Comparison of ENCODE assay signal across 15 cellular contexts in the genomic region with DNA sequence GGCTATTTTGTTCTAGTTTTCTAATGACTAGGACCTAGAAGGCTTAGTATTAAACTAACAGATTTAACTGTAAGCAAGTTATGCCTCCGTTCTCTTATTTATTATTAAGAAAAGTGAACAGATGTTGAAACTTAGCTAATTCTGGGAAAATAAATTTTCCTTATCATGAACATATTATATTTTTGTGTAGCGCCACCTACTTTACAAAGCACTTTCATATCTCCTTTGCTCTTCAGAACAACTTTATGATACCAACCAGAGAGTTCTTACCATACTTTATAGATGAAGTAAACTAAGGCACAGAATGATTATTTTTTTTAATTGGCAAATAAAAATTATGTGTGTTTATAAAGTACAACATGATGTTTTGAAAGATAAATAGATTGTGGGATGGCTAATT. TPM values are rescaled to one million over a fixed set of nuclear protein-coding genes. Genes with fewer than 3 reads are reported as not detected.
"Had no signal": no experiment of that assay in that cellular context is flagged by ENCODE, and none has a peak within 500 bp of the region (broad histone marks: within the 10 kb centered on the region; RNA-seq: fewer than 3 reads in every experiment).

No MANE protein-coding gene starts in this region.

- H3K4me3 Mint-ChIP-seq: activated CD4-positive, alpha-beta memory T cell treated with anti-CD3 and anti-CD28 coated beads for 36 hours; activated T-cell treated with anti-CD3 and anti-CD28 coated beads, Interleukin-2, amount 50 U/mL, for 24 hours; naive B cell; stimulated activated naive B cell treated with anti-CD40 and anti-IgM and Interleukin-4, amounts not matched to agents 10 μg/mL and 1 μg/mL and 100 μg/mL, for 72 hours had no signal

- H3K27ac Mint-ChIP-seq: activated CD4-positive, alpha-beta memory T cell treated with anti-CD3 and anti-CD28 coated beads for 36 hours; activated T-cell treated with anti-CD3 and anti-CD28 coated beads, Interleukin-2, amount 50 U/mL, for 24 hours; stimulated activated naive B cell treated with anti-CD40 and anti-IgM and Interleukin-4, amounts not matched to agents 10 μg/mL and 1 μg/mL and 100 μg/mL, for 72 hours had no signal

- H3K27me3 Mint-ChIP-seq: activated CD4-positive, alpha-beta memory T cell treated with anti-CD3 and anti-CD28 coated beads for 36 hours; activated T-cell treated with anti-CD3 and anti-CD28 coated beads, Interleukin-2, amount 50 U/mL, for 24 hours; naive B cell; stimulated activated naive B cell treated with anti-CD40 and anti-IgM and Interleukin-4, amounts not matched to agents 10 μg/mL and 1 μg/mL and 100 μg/mL, for 72 hours had no signal

- ATAC-seq: stimulated activated naive B cell treated with anti-CD40 and anti-IgM and Interleukin-4, amounts not matched to agents 10 μg/mL and 1 μg/mL and 100 μg/mL, for 72 hours had no signal

- H3K9me3 ChIP-seq: adrenal gland, left ventricle myocardium inferior, thyroid gland had no signal

- H3K9me3 Mint-ChIP-seq: activated CD4-positive, alpha-beta memory T cell treated with anti-CD3 and anti-CD28 coated beads for 36 hours; activated T-cell treated with anti-CD3 and anti-CD28 coated beads, Interleukin-2, amount 50 U/mL, for 24 hours; naive B cell; stimulated activated naive B cell treated with anti-CD40 and anti-IgM and Interleukin-4, amounts not matched to agents 10 μg/mL and 1 μg/mL and 100 μg/mL, for 72 hours had no signal

- H3K27ac ChIP-seq: adrenal gland, cardiac muscle cell, left ventricle myocardium inferior, parathyroid adenoma, thyroid gland, WERI-Rb-1 had no signal

- H3K4me1 ChIP-seq: adrenal gland, left ventricle myocardium inferior, parathyroid adenoma, thyroid gland had no signal

- H3K4me3 ChIP-seq: adrenal gland, cardiac muscle cell, left ventricle myocardium inferior, thyroid gland had no signal

- H3K79me2 ChIP-seq: parathyroid adenoma had no signal

- DNase-seq: activated CD4-positive, alpha-beta memory T cell treated with anti-CD3 and anti-CD28 coated beads for 36 hours; activated effector memory CD4-positive, alpha-beta T cell treated with Interleukin-2 at 50 U/mL for 16 hours; activated naive CD4-positive, alpha-beta T cell treated with anti-CD3 and anti-CD28 coated beads, Interleukin-2, amount 50 U/mL, for 16 hours; activated T-cell treated with anti-CD3 and anti-CD28 coated beads, Interleukin-2, amount 50 U/mL, for 24 hours; adrenal gland; left ventricle myocardium inferior; naive B cell; stimulated activated CD4-positive, alpha-beta T cell treated with anti-CD3 and anti-CD28 coated beads, Interleukin-15, amount 100 ng/mL, for 24 hours; stimulated activated CD4-positive, alpha-beta T cell treated with anti-CD3 and anti-CD28 coated beads, Interleukin-4, amount 100 ng/mL, for 1 hour; stimulated activated naive B cell treated with anti-CD40 and anti-IgM and Interleukin-4, amounts not matched to agents 10 μg/mL and 1 μg/mL and 100 μg/mL, for 72 hours; thyroid gland; WERI-Rb-1 had no signal

- H2AFZ ChIP-seq: parathyroid adenoma had no signal

RNA-seq across cellular contexts. Expression of a gene that starts 59.4 kb away (rescaled TPM):
- total RNA-seq: kidney epithelial cell, left ventricle myocardium inferior had no signal
